Comparison of ENCODE assay signal across 9 cellular contexts in the genomic region with DNA sequence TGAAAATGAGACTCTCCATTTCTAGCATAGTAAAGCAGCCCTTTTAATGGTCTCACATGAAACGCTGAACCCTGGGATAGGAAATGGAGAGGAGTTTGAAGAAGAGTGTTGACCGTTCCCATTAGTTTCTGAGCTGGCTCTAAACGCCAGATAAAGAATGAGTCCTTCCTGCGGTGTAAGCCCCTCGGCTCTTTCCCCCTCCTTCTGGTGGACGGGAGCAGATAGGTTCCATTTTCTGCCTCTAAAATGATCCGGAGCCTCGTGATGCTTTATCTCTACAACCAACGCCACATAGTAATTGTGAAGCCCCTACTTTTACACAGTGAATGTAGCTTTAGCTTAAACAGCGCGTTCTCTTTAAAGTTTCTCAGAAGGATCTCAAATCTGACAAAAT. TPM values are rescaled to one million over a fixed set of nuclear protein-coding genes. Genes with fewer than 3 reads are reported as not detected.
DNase-seq lines count a peak whose midpoint lies in the region; ATAC-seq and TF ChIP-seq lines count a peak whose summit lies in the region.
"Had no signal": no experiment of that assay in that cellular context is flagged by ENCODE, and none has a peak within 500 bp of the region (broad histone marks: within the 10 kb centered on the region; RNA-seq: fewer than 3 reads in every experiment).

No MANE protein-coding gene starts in this region.

- no peaks in the 10 kb centered on the region for H3K36me3 ChIP-seq in mesodermal cell (ENCODE audit: control insufficient read depth, insufficient read depth, low read length)
- H3K36me3 ChIP-seq in upper lobe of right lung, result no peaks in the 10 kb centered on the region

- ATAC-seq in upper lobe of right lung, result no peak
- no peak for ATAC-seq in GM21529 (IDR thresholded peaks at IDR 0.05; ENCODE audit: unreplicated experiment)
- no peak for ATAC-seq in HG02610 (IDR thresholded peaks at IDR 0.05; ENCODE audit: unreplicated experiment)
- ATAC-seq: PC-3 had no signal

- peak overlapping the region; percentile 68 for H3K4me3 Mint-ChIP-seq in activated T-cell treated with anti-CD3 and anti-CD28 coated beads, Interleukin-2, amount 50 U/mL, for 24 hours

- H3K27me3 ChIP-seq in dorsolateral prefrontal cortex (peaks cover 0 to 70% (median 17%) of the 10 kb centered on the region in 45 donors), upper lobe of right lung (peaks cover 26% of the 10 kb centered on the region)

- no peaks in the 10 kb centered on the region for H3K36me3 Mint-ChIP-seq in activated T-cell treated with anti-CD3 and anti-CD28 coated beads, Interleukin-2, amount 50 U/mL, for 24 hours (ENCODE audit: low read depth)

- intact Hi-C loops in dorsolateral prefrontal cortex (cut with DNase I), result no loop called here
- intact Hi-C loops in upper lobe of right lung (cut with DNase I), result no loop called here

- no peaks in the 10 kb centered on the region for H3K9me3 Mint-ChIP-seq in activated T-cell treated with anti-CD3 and anti-CD28 coated beads, Interleukin-2, amount 50 U/mL, for 24 hours

- peaks cover 40% of the 10 kb centered on the region for H3K27me3 Mint-ChIP-seq in activated T-cell treated with anti-CD3 and anti-CD28 coated beads, Interleukin-2, amount 50 U/mL, for 24 hours

- H3K4me1 Mint-ChIP-seq in activated T-cell treated with anti-CD3 and anti-CD28 coated beads, Interleukin-2, amount 50 U/mL, for 24 hours (ENCODE audit: low read depth), result peaks cover 15% of the 10 kb centered on the region

- WGBS in mesodermal cell (ENCODE audit: insufficient coverage in 2 of 2), 2 experiments, result 4 to 24% methylated on average over 7 to 10 of the region's 11 CpGs

- no peak for DNase-seq in activated T-cell treated with anti-CD3 and anti-CD28 coated beads, Interleukin-2, amount 50 U/mL, for 24 hours
- DNase-seq in activated T-cell treated with anti-CD3 and anti-CD28 coated beads, Interleukin-2, amount 50 U/mL, for 1 hour, result no peak
- DNase-seq in dorsolateral prefrontal cortex, result no peak
- DNase-seq in upper lobe of right lung, result no peak
- DNase-seq in dermis blood vessel endothelial cell, result no peak
- DNase-seq: PC-3 had no signal

- no peak overlapping the region for H3K27ac Mint-ChIP-seq in activated T-cell treated with anti-CD3 and anti-CD28 coated beads, Interleukin-2, amount 50 U/mL, for 24 hours

- TF ChIP-seq CTCF in dorsolateral prefrontal cortex (IDR thresholded peaks at IDR 0.05 in 54 of 56, conservative IDR thresholded peaks at IDR 0.05 in 2 of 56; ENCODE audit: low read depth in 1 of 56, partially characterized antibody in 56 of 56) (no peak), upper lobe of right lung (IDR thresholded peaks at IDR 0.05) (no peak)

- no peaks in the 10 kb centered on the region for H3K9me3 ChIP-seq in mesodermal cell (ENCODE audit: control insufficient read depth, low read length)
- H3K9me3 ChIP-seq in upper lobe of right lung, result no peaks in the 10 kb centered on the region

- H3K4me1 ChIP-seq in mesodermal cell (ENCODE audit: control insufficient read depth, insufficient read depth, low read length, poor library complexity, severe bottlenecking), result no peaks in the 10 kb centered on the region
- no peaks in the 10 kb centered on the region for H3K4me1 ChIP-seq in upper lobe of right lung

- peak overlapping the region in 49 of 59 donors; percentile 3 to 60 (median 42) for H3K4me3 ChIP-seq in dorsolateral prefrontal cortex
- H3K4me3 ChIP-seq in mesodermal cell (ENCODE audit: extremely low read depth, insufficient read depth, low read length, poor library complexity, severe bottlenecking), result peak overlapping the region; percentile 10
- peak overlapping the region; percentile 43 for H3K4me3 ChIP-seq in upper lobe of right lung

- H3K27ac ChIP-seq in dorsolateral prefrontal cortex (peak overlapping the region in 9 of 59 donors; percentile 5 to 67 (median 18)), mesodermal cell (ENCODE audit: low read depth, low read length, severe bottlenecking) (peak overlapping the region; percentile 41), upper lobe of right lung (peak overlapping the region; percentile 42)

RNA-seq across cellular contexts. Expression of a gene that starts 24.1 kb away (rescaled TPM):
- total RNA-seq in dorsolateral prefrontal cortex (10 to 100 TPM; 11.2 to 62.4 (median 28.3) TPM), upper lobe of right lung (28.0 TPM), dermis blood vessel endothelial cell (12.3 and 13.2 TPM in 2 replicates)
- 56.5 TPM for polyA plus RNA-seq in mesodermal cell (2013, experiment 1 of 2)
- polyA plus RNA-seq in mesodermal cell (2013, experiment 2 of 2), result 65.2 TPM
